8 cellular contexts compared by ENCODE assay signal in the genomic region with DNA sequence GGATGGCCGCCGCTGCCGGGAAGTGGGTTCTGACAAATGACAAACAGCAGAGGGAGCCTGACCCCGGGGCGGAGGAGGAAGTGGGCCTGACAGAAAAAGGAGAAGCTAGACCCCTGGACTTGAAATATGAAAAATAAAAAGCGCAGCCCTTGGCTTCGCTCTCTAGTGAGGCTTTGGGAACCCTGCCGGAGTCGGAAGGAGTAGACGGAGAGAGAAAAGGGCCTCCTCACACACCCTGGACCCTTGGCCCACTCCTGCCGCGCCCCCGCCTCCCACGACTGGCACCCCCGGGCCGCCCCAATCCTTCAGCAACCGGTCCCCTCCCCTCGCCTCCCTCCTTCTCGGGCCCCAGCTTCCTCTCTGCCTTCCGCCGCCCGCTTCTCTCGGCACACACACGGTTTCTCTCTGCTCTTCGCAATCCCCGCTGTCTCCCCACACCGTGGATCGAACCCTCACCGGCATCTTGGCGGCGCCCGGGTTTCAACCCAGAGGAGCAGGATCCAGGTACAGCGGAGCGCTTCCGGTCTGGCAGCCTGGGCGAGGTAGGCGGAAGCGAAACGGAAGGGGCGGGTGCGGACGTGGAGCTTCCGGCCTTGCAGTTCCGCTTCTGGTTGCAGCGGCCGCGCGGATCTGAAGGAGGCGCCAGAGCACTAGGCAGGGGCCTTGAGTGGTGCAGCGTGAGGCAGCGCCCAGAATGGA. TPM values are rescaled to one million over a fixed set of nuclear protein-coding genes. Genes with fewer than 3 reads are reported as not detected.
DNase-seq lines count a peak whose midpoint lies in the region; ATAC-seq and TF ChIP-seq lines count a peak whose summit lies in the region.

A gene (minus strand): TSS at position 539 of the 699 bp plus-strand sequence. CDS start 77 bp downstream, at position 462.

- TF ChIP-seq RAD21 in Ishikawa (IDR thresholded peaks at IDR 0.05; ENCODE audit: low read depth), result peak; percentile 85

- no peak; the same call in 1 of the 2 replicates for TF ChIP-seq EP300 in Ishikawa (IDR thresholded peaks at IDR 0.05; ENCODE audit: borderline replicate concordance)

- DNase-seq in DMS53 (lab: John Stamatoyannopoulos, UW), result peak; percentile 99
- DNase-seq in OCI-M2 (lab: John Stamatoyannopoulos, UW; ENCODE audit: unreplicated experiment), result peak; percentile 56
- DNase-seq in activated T-cell treated with anti-CD3 and anti-CD28 coated beads for 48 hours (ENCODE audit: low read depth), result peak; percentile 93
- peak; percentile 82 for DNase-seq in epithelial cell of prostate (ENCODE audit: low read depth, low spot score)
- peak; percentile 96 for DNase-seq in mucosa of gallbladder (ENCODE audit: low spot score)
- peak; percentile 82 to 89 for DNase-seq in stimulated activated CD8-positive, alpha-beta memory T cell treated with anti-CD3 and anti-CD28 coated beads, Interleukin-4, amount 100 ng/mL, for 4 hours (ENCODE audit: low read depth in 2 of 2, low spot score in 1 of 2)

- peak within 1 kb of the TSS; percentile 88 for H3K27ac ChIP-seq in epithelial cell of prostate

- peak; percentile 94 for ATAC-seq in GM21576 (IDR thresholded peaks at IDR 0.05; ENCODE audit: unreplicated experiment)

TF ChIP-seq in Ishikawa, 13 proteins besides CTCF, POLR2A, EP300 and RAD21:
- TF ChIP-seq, protein P1, sequence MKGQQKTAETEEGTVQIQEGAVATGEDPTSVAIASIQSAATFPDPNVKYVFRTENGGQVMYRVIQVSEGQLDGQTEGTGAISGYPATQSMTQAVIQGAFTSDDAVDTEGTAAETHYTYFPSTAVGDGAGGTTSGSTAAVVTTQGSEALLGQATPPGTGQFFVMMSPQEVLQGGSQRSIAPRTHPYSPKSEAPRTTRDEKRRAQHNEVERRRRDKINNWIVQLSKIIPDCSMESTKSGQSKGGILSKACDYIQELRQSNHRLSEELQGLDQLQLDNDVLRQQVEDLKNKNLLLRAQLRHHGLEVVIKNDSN (IDR thresholded peaks at IDR 0.05), result no peak
- TF ChIP-seq FOXM1 (IDR thresholded peaks at IDR 0.05; ENCODE audit: borderline replicate concordance, low read depth) (no peak), EGR1 (IDR thresholded peaks at IDR 0.05) (peak; percentile 16), TCF12 (IDR thresholded peaks at IDR 0.05; ENCODE audit: low read depth) (no peak), TEAD4 (IDR thresholded peaks at IDR 0.05) (no peak; the same call in 1 of the 2 replicates), CEBPB (IDR thresholded peaks at IDR 0.05) (no peak), TAF1 (IDR thresholded peaks at IDR 0.05; ENCODE audit: low read depth) (peak; percentile 62), ZBTB7A (IDR thresholded peaks at IDR 0.05; ENCODE audit: low read depth) (peak; percentile 82; the same call in 1 of the 2 replicates), NFIC (IDR thresholded peaks at IDR 0.05) (peak; percentile 69)
- TF ChIP-seq, protein P2, sequence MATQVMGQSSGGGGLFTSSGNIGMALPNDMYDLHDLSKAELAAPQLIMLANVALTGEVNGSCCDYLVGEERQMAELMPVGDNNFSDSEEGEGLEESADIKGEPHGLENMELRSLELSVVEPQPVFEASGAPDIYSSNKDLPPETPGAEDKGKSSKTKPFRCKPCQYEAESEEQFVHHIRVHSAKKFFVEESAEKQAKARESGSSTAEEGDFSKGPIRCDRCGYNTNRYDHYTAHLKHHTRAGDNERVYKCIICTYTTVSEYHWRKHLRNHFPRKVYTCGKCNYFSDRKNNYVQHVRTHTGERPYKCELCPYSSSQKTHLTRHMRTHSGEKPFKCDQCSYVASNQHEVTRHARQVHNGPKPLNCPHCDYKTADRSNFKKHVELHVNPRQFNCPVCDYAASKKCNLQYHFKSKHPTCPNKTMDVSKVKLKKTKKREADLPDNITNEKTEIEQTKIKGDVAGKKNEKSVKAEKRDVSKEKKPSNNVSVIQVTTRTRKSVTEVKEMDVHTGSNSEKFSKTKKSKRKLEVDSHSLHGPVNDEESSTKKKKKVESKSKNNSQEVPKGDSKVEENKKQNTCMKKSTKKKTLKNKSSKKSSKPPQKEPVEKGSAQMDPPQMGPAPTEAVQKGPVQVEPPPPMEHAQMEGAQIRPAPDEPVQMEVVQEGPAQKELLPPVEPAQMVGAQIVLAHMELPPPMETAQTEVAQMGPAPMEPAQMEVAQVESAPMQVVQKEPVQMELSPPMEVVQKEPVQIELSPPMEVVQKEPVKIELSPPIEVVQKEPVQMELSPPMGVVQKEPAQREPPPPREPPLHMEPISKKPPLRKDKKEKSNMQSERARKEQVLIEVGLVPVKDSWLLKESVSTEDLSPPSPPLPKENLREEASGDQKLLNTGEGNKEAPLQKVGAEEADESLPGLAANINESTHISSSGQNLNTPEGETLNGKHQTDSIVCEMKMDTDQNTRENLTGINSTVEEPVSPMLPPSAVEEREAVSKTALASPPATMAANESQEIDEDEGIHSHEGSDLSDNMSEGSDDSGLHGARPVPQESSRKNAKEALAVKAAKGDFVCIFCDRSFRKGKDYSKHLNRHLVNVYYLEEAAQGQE (IDR thresholded peaks at IDR 0.05; ENCODE audit: low read depth), result no peak
- TF ChIP-seq, protein P3, sequence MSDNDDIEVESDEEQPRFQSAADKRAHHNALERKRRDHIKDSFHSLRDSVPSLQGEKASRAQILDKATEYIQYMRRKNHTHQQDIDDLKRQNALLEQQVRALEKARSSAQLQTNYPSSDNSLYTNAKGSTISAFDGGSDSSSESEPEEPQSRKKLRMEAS (IDR thresholded peaks at IDR 0.05), result peak; percentile 68
TF ChIP-seq in Ishikawa: peak in this region for 5.

RNA-seq across cellular contexts. Expression of the gene that starts here (rescaled TPM):
- 195 TPM for total RNA-seq in mucosa of gallbladder

Comparison
In these comparisons a context has a peak if more than half of its experiments do, and no peak if none do; other contexts are left out.
1. Peak in every context shown above with its lines: DNase-seq, ATAC-seq and H3K27ac ChIP-seq.